Comparison of ENCODE assay signal across 1 cellular context in the genomic region with DNA sequence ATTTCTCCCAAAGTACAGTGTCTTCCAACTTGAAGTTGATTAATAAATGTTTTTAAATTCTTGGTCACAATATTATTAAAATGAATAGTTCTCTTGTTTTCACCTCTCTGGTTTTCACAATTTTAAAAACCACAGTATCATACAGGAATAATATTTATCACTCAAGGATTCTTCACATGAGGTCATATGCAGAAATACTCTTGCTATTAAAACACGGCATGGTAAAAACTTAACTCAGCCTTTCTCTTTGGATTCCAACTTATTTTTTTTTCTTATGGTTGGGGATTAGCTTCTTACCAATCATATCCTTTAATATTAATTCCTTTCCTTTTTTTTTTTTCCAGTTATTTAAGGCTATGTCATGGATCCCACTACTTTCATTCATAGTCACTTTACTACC.
TF ChIP-seq lines count a peak whose summit lies in the region.

No MANE protein-coding gene starts in this region.

TF ChIP-seq in IMR-90, 13 proteins besides CTCF, POLR2A, EP300 and RAD21:
- TF ChIP-seq MAFK (IDR thresholded peaks at IDR 0.05; ENCODE audit: low read depth, low read length) (no peak), MXI1 (IDR thresholded peaks at IDR 0.05; ENCODE audit: borderline replicate concordance, low read depth, low read length) (no peak), SMC3 (IDR thresholded peaks at IDR 0.05; ENCODE audit: low read depth, low read length) (no peak), RFX5 (IDR thresholded peaks at IDR 0.05; ENCODE audit: low read depth, low read length) (no peak), BHLHE40 (IDR thresholded peaks at IDR 0.05; ENCODE audit: low read depth, low read length) (no peak), CEBPB (IDR thresholded peaks at IDR 0.05; ENCODE audit: low read depth, low read length) (no peak), NFE2L2 (IDR thresholded peaks at IDR 0.05; ENCODE audit: low read depth, low read length) (no peak), CHD1 (IDR thresholded peaks at IDR 0.05; ENCODE audit: low read depth, low read length) (no peak), FOS (IDR thresholded peaks at IDR 0.05; ENCODE audit: low read depth, low read length) (no peak), RCOR1 (IDR thresholded peaks at IDR 0.05; ENCODE audit: insufficient replicate concordance, low read length) (no peak), MAZ (IDR thresholded peaks at IDR 0.05; ENCODE audit: borderline replicate concordance, low read depth, low read length) (no peak)
- TF ChIP-seq, protein P1, sequence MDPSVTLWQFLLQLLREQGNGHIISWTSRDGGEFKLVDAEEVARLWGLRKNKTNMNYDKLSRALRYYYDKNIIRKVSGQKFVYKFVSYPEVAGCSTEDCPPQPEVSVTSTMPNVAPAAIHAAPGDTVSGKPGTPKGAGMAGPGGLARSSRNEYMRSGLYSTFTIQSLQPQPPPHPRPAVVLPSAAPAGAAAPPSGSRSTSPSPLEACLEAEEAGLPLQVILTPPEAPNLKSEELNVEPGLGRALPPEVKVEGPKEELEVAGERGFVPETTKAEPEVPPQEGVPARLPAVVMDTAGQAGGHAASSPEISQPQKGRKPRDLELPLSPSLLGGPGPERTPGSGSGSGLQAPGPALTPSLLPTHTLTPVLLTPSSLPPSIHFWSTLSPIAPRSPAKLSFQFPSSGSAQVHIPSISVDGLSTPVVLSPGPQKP (IDR thresholded peaks at IDR 0.05; ENCODE audit: borderline replicate concordance, low read depth, low read length): no peak
- TF ChIP-seq, protein P2, sequence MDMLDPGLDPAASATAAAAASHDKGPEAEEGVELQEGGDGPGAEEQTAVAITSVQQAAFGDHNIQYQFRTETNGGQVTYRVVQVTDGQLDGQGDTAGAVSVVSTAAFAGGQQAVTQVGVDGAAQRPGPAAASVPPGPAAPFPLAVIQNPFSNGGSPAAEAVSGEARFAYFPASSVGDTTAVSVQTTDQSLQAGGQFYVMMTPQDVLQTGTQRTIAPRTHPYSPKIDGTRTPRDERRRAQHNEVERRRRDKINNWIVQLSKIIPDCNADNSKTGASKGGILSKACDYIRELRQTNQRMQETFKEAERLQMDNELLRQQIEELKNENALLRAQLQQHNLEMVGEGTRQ (IDR thresholded peaks at IDR 0.05; ENCODE audit: low read depth, low read length): no peak
